In the genomic region with DNA sequence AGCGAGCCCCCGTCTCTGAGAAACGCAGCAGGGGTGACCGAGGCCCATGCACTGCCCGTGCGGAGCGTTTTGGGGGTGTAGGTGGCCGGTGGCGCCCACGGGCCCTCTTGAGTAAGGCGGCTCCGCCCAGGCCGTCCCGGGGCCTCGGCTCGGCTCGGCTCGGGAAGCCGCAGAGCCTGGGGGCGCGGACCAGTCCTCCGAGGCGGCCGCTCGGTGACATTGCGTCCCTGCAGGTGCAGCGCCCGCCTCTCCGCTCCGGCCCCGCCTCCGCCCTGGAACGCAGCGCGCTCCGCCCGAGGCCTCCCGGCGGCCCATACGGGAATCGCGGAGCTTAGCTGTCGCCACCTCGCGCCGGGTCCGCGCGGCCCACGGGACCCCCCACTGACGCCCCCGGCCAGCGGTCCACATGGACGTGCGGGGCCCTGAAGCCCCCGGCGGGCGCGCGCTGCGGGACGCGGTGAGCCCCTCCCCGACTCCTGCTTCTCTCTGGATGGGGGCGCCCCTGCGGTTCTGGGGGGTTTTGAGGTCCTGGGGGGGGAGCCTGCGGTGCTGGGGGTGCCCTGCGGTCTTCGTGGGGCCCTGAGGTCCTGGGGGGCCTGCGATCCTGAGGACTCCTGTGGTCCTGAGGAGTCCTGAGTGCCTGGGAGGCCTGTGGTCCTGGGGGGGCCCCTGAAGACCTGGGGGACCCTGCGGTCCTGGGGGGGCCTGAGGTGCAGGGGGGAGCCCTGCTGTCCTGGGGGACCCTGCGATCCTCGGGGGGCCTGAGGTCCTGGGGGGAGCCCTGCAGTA, we compare ENCODE assay signal across 1 cellular context.
TF ChIP-seq lines count a peak whose summit lies in the region.

A gene (plus strand): TSS at position 314 of the 789 bp plus-strand sequence. CDS start 93 bp downstream, at position 407.

TF ChIP-seq in HepG2, 621 proteins besides CTCF, POLR2A, EP300 and RAD21 (continued from another document and continues in another):
- TF ChIP-seq, protein P1, sequence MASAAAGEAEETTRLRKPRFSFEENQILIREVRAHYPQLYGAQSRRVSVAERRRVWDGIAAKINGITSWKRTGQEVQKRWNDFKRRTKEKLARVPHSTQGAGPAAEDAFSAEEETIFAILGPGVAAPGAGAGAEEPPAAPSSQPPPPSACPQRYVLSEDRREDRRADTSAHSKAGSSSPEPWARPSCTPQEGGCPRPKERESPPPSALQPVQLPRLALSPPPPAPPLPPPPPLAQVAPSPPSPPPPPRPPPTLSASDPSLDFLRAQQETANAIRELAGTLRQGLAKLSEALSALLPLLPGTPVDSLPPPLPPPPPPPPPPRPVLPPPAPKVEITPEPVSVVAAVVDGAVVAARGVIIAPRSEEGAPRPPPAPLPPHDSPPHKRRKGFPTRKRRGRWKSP (CRISPR knock-in tag; IDR thresholded peaks at IDR 0.05), result peak; percentile 25; the same call in 1 of the 2 replicates
- TF ChIP-seq ZNF775 (CRISPR knock-in tag; IDR thresholded peaks at IDR 0.05; ENCODE audit: borderline replicate concordance) (no peak), ATF1 (CRISPR knock-in tag; IDR thresholded peaks at IDR 0.05) (no peak), ZNF180 (CRISPR knock-in tag; IDR thresholded peaks at IDR 0.05; ENCODE audit: borderline replicate concordance, low read depth) (no peak), CBX1 (IDR thresholded peaks at IDR 0.05; ENCODE audit: low read depth) (no peak), ZBTB38 (CRISPR knock-in tag; IDR thresholded peaks at IDR 0.05) (peak; percentile 19; the same call in 1 of the 2 replicates), GATAD1 (CRISPR knock-in tag; IDR thresholded peaks at IDR 0.05) (0 out of 2 replicates have a peak, but pooled peaks have one; percentile 17), NFATC3 (CRISPR knock-in tag; IDR thresholded peaks at IDR 0.05) (no peak), SATB2 (CRISPR knock-in tag; IDR thresholded peaks at IDR 0.05) (no peak), CHCHD3 (CRISPR knock-in tag; IDR thresholded peaks at IDR 0.05) (peak; percentile 63; the same call in 1 of the 2 replicates), ZNF619 (CRISPR knock-in tag; IDR thresholded peaks at IDR 0.05) (no peak), ATM (IDR thresholded peaks at IDR 0.05; ENCODE audit: borderline replicate concordance) (no peak), NR2F2 (IDR thresholded peaks at IDR 0.05; ENCODE audit: borderline replicate concordance, low read depth) (no peak), MXI1 (IDR thresholded peaks at IDR 0.05; ENCODE audit: borderline replicate concordance, low read depth, low read length) (peak; percentile 55; the same call in 1 of the 3 replicates), ZNF772 (CRISPR knock-in tag; IDR thresholded peaks at IDR 0.05) (no peak), CBX2 (IDR thresholded peaks at IDR 0.05; ENCODE audit: low read depth, low read length) (no peak), CBX2 (CRISPR knock-in tag; IDR thresholded peaks at IDR 0.05; ENCODE audit: low read depth) (no peak), PRMT3 (CRISPR knock-in tag; IDR thresholded peaks at IDR 0.05; ENCODE audit: borderline replicate concordance, low read depth) (no peak), ZKSCAN1 (IDR thresholded peaks at IDR 0.05; ENCODE audit: low read length) (no peak), MAF1 (CRISPR knock-in tag; IDR thresholded peaks at IDR 0.05; ENCODE audit: borderline replicate concordance) (no peak), MIER3 (CRISPR knock-in tag; IDR thresholded peaks at IDR 0.05; ENCODE audit: borderline replicate concordance) (no peak), SIX4 (CRISPR knock-in tag; IDR thresholded peaks at IDR 0.05) (no peak), ZNF30 (CRISPR knock-in tag; IDR thresholded peaks at IDR 0.05) (no peak), TEAD2 (CRISPR knock-in tag; IDR thresholded peaks at IDR 0.05) (0 out of 2 replicates have a peak, but pooled peaks have one; percentile 51), ZNF713 (CRISPR knock-in tag; IDR thresholded peaks at IDR 0.05) (peak; percentile 68; the same call in 1 of the 2 replicates), FIP1L1 (IDR thresholded peaks at IDR 0.05; ENCODE audit: borderline replicate concordance, insufficient read depth, low read depth, low read length) (no peak), SYNCRIP (IDR thresholded peaks at IDR 0.05; ENCODE audit: insufficient read depth, low read depth, low read length) (no peak), RBM39 (IDR thresholded peaks at IDR 0.05; ENCODE audit: low read depth, low read length, poor library complexity, severe bottlenecking) (peak; percentile 68), TCF7 (IDR thresholded peaks at IDR 0.05; ENCODE audit: low read depth) (no peak), EHMT2 (IDR thresholded peaks at IDR 0.05; ENCODE audit: borderline replicate concordance, low read depth, low read length) (no peak), EEA1 (CRISPR knock-in tag; IDR thresholded peaks at IDR 0.05; ENCODE audit: borderline replicate concordance) (no peak; the same call in 1 of the 2 replicates)
- TF ChIP-seq, protein P2, sequence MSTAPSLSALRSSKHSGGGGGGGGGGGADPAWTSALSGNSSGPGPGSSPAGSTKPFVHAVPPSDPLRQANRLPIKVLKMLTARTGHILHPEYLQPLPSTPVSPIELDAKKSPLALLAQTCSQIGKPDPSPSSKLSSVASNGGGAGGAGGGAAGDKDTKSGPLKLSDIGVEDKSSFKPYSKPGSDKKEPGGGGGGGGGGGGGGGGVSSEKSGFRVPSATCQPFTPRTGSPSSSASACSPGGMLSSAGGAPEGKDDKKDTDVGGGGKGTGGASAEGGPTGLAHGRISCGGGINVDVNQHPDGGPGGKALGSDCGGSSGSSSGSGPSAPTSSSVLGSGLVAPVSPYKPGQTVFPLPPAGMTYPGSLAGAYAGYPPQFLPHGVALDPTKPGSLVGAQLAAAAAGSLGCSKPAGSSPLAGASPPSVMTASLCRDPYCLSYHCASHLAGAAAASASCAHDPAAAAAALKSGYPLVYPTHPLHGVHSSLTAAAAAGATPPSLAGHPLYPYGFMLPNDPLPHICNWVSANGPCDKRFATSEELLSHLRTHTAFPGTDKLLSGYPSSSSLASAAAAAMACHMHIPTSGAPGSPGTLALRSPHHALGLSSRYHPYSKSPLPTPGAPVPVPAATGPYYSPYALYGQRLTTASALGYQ (CRISPR knock-in tag; IDR thresholded peaks at IDR 0.05), result peak; percentile 33; the same call in 1 of the 2 replicates
- TF ChIP-seq, protein P3, sequence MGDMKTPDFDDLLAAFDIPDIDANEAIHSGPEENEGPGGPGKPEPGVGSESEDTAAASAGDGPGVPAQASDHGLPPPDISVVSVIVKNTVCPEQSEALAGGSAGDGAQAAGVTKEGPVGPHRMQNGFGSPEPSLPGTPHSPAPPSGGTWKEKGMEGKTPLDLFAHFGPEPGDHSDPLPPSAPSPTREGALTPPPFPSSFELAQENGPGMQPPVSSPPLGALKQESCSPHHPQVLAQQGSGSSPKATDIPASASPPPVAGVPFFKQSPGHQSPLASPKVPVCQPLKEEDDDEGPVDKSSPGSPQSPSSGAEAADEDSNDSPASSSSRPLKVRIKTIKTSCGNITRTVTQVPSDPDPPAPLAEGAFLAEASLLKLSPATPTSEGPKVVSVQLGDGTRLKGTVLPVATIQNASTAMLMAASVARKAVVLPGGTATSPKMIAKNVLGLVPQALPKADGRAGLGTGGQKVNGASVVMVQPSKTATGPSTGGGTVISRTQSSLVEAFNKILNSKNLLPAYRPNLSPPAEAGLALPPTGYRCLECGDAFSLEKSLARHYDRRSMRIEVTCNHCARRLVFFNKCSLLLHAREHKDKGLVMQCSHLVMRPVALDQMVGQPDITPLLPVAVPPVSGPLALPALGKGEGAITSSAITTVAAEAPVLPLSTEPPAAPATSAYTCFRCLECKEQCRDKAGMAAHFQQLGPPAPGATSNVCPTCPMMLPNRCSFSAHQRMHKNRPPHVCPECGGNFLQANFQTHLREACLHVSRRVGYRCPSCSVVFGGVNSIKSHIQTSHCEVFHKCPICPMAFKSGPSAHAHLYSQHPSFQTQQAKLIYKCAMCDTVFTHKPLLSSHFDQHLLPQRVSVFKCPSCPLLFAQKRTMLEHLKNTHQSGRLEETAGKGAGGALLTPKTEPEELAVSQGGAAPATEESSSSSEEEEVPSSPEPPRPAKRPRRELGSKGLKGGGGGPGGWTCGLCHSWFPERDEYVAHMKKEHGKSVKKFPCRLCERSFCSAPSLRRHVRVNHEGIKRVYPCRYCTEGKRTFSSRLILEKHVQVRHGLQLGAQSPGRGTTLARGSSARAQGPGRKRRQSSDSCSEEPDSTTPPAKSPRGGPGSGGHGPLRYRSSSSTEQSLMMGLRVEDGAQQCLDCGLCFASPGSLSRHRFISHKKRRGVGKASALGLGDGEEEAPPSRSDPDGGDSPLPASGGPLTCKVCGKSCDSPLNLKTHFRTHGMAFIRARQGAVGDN (CRISPR knock-in tag; IDR thresholded peaks at IDR 0.05), result peak; percentile 84
- TF ChIP-seq, protein P4, sequence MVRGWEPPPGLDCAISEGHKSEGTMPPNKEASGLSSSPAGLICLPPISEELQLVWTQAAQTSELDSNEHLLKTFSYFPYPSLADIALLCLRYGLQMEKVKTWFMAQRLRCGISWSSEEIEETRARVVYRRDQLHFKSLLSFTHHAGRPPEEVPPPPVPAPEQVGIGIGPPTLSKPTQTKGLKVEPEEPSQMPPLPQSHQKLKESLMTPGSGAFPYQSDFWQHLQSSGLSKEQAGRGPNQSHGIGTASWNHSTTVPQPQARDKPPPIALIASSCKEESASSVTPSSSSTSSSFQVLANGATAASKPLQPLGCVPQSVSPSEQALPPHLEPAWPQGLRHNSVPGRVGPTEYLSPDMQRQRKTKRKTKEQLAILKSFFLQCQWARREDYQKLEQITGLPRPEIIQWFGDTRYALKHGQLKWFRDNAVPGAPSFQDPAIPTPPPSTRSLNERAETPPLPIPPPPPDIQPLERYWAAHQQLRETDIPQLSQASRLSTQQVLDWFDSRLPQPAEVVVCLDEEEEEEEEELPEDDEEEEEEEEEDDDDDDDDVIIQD (CRISPR knock-in tag; IDR thresholded peaks at IDR 0.05; ENCODE audit: low read depth), result no peak
- TF ChIP-seq, protein P5, sequence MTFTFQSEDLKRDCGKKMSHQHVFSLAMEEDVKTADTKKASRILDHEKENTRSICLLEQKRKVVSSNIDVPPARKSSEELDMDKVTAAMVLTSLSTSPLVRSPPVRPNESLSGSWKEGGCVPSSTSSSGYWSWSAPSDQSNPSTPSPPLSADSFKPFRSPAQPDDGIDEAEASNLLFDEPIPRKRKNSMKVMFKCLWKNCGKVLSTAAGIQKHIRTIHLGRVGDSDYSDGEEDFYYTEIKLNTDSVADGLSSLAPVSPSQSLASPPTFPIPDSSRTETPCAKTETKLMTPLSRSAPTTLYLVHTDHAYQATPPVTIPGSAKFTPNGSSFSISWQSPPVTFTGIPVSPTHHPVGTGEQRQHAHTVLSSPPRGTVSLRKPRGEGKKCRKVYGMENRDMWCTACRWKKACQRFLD (CRISPR knock-in tag; IDR thresholded peaks at IDR 0.05; ENCODE audit: borderline replicate concordance), result no peak
- TF ChIP-seq, protein P6, sequence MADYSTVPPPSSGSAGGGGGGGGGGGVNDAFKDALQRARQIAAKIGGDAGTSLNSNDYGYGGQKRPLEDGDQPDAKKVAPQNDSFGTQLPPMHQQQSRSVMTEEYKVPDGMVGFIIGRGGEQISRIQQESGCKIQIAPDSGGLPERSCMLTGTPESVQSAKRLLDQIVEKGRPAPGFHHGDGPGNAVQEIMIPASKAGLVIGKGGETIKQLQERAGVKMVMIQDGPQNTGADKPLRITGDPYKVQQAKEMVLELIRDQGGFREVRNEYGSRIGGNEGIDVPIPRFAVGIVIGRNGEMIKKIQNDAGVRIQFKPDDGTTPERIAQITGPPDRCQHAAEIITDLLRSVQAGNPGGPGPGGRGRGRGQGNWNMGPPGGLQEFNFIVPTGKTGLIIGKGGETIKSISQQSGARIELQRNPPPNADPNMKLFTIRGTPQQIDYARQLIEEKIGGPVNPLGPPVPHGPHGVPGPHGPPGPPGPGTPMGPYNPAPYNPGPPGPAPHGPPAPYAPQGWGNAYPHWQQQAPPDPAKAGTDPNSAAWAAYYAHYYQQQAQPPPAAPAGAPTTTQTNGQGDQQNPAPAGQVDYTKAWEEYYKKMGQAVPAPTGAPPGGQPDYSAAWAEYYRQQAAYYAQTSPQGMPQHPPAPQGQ (CRISPR knock-in tag; IDR thresholded peaks at IDR 0.05; ENCODE audit: borderline replicate concordance), result no peak
- TF ChIP-seq, protein P7, sequence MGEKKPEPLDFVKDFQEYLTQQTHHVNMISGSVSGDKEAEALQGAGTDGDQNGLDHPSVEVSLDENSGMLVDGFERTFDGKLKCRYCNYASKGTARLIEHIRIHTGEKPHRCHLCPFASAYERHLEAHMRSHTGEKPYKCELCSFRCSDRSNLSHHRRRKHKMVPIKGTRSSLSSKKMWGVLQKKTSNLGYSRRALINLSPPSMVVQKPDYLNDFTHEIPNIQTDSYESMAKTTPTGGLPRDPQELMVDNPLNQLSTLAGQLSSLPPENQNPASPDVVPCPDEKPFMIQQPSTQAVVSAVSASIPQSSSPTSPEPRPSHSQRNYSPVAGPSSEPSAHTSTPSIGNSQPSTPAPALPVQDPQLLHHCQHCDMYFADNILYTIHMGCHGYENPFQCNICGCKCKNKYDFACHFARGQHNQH (CRISPR knock-in tag; IDR thresholded peaks at IDR 0.05), result no peak
- TF ChIP-seq, protein P8, sequence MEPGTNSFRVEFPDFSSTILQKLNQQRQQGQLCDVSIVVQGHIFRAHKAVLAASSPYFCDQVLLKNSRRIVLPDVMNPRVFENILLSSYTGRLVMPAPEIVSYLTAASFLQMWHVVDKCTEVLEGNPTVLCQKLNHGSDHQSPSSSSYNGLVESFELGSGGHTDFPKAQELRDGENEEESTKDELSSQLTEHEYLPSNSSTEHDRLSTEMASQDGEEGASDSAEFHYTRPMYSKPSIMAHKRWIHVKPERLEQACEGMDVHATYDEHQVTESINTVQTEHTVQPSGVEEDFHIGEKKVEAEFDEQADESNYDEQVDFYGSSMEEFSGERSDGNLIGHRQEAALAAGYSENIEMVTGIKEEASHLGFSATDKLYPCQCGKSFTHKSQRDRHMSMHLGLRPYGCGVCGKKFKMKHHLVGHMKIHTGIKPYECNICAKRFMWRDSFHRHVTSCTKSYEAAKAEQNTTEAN (CRISPR knock-in tag; conservative IDR thresholded peaks at IDR 0.05), result no peak; the same call in 1 of the 2 replicates
- TF ChIP-seq, protein P9, sequence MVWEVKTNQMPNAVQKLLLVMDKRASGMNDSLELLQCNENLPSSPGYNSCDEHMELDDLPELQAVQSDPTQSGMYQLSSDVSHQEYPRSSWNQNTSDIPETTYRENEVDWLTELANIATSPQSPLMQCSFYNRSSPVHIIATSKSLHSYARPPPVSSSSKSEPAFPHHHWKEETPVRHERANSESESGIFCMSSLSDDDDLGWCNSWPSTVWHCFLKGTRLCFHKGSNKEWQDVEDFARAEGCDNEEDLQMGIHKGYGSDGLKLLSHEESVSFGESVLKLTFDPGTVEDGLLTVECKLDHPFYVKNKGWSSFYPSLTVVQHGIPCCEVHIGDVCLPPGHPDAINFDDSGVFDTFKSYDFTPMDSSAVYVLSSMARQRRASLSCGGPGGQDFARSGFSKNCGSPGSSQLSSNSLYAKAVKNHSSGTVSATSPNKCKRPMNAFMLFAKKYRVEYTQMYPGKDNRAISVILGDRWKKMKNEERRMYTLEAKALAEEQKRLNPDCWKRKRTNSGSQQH (CRISPR knock-in tag; IDR thresholded peaks at IDR 0.05; ENCODE audit: low read depth), result peak; percentile 80; the same call in 1 of the 2 replicates
- TF ChIP-seq, protein P10, sequence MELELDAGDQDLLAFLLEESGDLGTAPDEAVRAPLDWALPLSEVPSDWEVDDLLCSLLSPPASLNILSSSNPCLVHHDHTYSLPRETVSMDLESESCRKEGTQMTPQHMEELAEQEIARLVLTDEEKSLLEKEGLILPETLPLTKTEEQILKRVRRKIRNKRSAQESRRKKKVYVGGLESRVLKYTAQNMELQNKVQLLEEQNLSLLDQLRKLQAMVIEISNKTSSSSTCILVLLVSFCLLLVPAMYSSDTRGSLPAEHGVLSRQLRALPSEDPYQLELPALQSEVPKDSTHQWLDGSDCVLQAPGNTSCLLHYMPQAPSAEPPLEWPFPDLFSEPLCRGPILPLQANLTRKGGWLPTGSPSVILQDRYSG (CRISPR knock-in tag; IDR thresholded peaks at IDR 0.05), result no peak
- TF ChIP-seq, protein P11, sequence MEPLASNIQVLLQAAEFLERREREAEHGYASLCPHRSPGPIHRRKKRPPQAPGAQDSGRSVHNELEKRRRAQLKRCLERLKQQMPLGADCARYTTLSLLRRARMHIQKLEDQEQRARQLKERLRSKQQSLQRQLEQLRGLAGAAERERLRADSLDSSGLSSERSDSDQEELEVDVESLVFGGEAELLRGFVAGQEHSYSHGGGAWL (CRISPR knock-in tag; IDR thresholded peaks at IDR 0.05), result no peak
